ENCODE assay signal across 8 cellular contexts in genomic region chr11:46348986-46349401, GRCh38. TPM values are rescaled to one million over a fixed set of nuclear protein-coding genes. Genes with fewer than 3 reads are reported as not detected.
A peak's percentile ranks its signal among the peaks of the same experiment; 100 is the strongest.
DNase-seq lines count a peak whose midpoint lies in the region; ATAC-seq and TF ChIP-seq lines count a peak whose summit lies in the region.

No MANE protein-coding gene starts in this region.

- H4K20me1 ChIP-seq in PC-9 (ENCODE audit: insufficient read depth) (peaks cover 18% of the 10 kb centered on the region), neural cell (ENCODE audit: insufficient read depth) (no peaks in the 10 kb centered on the region)

- CTCF ChIA-PET in PC-9 (lab: Charles Lee) = interaction anchor here (1.0 kb wide), 1 partner anchor 33 kb away, joined by 6 read pairs; the partner anchor contains the start of gene MDK

- H2AFZ ChIP-seq in PC-9 (no peak overlapping the region), neural cell (ENCODE audit: low read depth, low read length) (no peak overlapping the region)

- peak overlapping the region; percentile 90 for H3K4me2 ChIP-seq in PC-9
- no peak overlapping the region for H3K4me2 ChIP-seq in neural cell (ENCODE audit: low read length)

- H3K27ac ChIP-seq in PC-9 (no peak overlapping the region), angular gyrus (ENCODE audit: low read depth, low read length) (peak overlapping the region; percentile 57), neural cell (ENCODE audit: low read length) (no peak overlapping the region)

- DNase-seq in GM06990 (ENCODE audit: extremely low read depth, insufficient read length) (no peak), PC-9 (no peak), SK-N-DZ (ENCODE audit: low spot score) (no peak)

- H3F3A ChIP-seq in PC-9 (ENCODE audit: insufficient read depth, low read depth) (no peaks in the 10 kb centered on the region; the same call in 1 of the 2 replicates), neural cell (ENCODE audit: insufficient read depth, low read length, poor library complexity, severe bottlenecking) (no peaks in the 10 kb centered on the region)

- H3K79me2 ChIP-seq in PC-9 (ENCODE audit: low read depth) (peaks cover 55% of the 10 kb centered on the region), neural cell (replicated peaks; ENCODE audit: insufficient read depth, low read length) (peaks cover 19% of the 10 kb centered on the region)

- intact Hi-C loops in PC-9 (cut with micrococcal nuclease; ENCODE audit: unreplicated experiment) = loop anchor here (10.0 kb wide), 1 partner anchor 224 kb away; the partner anchor contains the start of gene PHF21A

- H3K9me3 ChIP-seq in PC-9 (ENCODE audit: insufficient read depth, low read depth) (no peaks in the 10 kb centered on the region), neural cell (ENCODE audit: low read length) (no peaks in the 10 kb centered on the region)

- H3K36me3 ChIP-seq in GM06990 (ENCODE audit: control insufficient read depth, insufficient read depth, low read length) (peaks cover 1% of the 10 kb centered on the region), PC-9 (ENCODE audit: low read depth) (0 out of 2 replicates have a peak, but pooled peaks cover 3% of the 10 kb centered on the region), neural cell (ENCODE audit: insufficient read depth, low read length) (no peaks in the 10 kb centered on the region)

- POLR2A ChIA-PET in PC-9 (lab: Charles Lee; ENCODE audit: unreplicated experiment) = no interaction called here

- H3K4me3 ChIP-seq in GM06990 (replicated peaks; ENCODE audit: low read depth, low read length) (peak overlapping the region; percentile 98), PC-9 (no peak overlapping the region; the same call in 1 of the 2 replicates), neural cell (ENCODE audit: low read length) (peak overlapping the region; percentile 91)

- ATAC-seq in GM18870 (IDR thresholded peaks at IDR 0.05; ENCODE audit: unreplicated experiment) (no peak), HG02938 (IDR thresholded peaks at IDR 0.05; ENCODE audit: unreplicated experiment) (no peak), GM18517 (IDR thresholded peaks at IDR 0.05; ENCODE audit: unreplicated experiment) (no peak)

- no peak for TF ChIP-seq RAD21 in neural cell (conservative IDR thresholded peaks at IDR 0.05)

- H3K9me2 ChIP-seq in PC-9 (ENCODE audit: insufficient read depth) = no peaks in the 10 kb centered on the region
- no peaks in the 10 kb centered on the region for H3K9me2 ChIP-seq in neural cell (ENCODE audit: insufficient read depth, low read length)

- peaks cover 24% of the 10 kb centered on the region for H3K4me1 ChIP-seq in PC-9 (replicated peaks; ENCODE audit: insufficient read depth)

- TF ChIP-seq CTCF in GM06990 (IDR thresholded peaks at IDR 0.05; ENCODE audit: insufficient read depth, low read length, poor library complexity, severe bottlenecking) = no peak
- no peak for TF ChIP-seq CTCF in PC-9 (conservative IDR thresholded peaks at IDR 0.05)
- TF ChIP-seq CTCF in neural cell (IDR thresholded peaks at IDR 0.05; ENCODE audit: poor library complexity, severe bottlenecking) = no peak

- no peak overlapping the region for H3K9ac ChIP-seq in neural cell (ENCODE audit: low read length)

- H3K27me3 ChIP-seq in GM06990 (replicated peaks; ENCODE audit: control insufficient read depth, insufficient read depth, low read length) (no peaks in the 10 kb centered on the region), PC-9 (ENCODE audit: insufficient read depth, low read depth) (no peaks in the 10 kb centered on the region), neural cell (ENCODE audit: insufficient read depth, low read depth, low read length) (no peaks in the 10 kb centered on the region)

- BruUV-seq in PC-9 (replicated peaks; lab: Mats Ljungman, UMichigan) = no TSS peak

- no peak for TF ChIP-seq EP300 in neural cell (conservative IDR thresholded peaks at IDR 0.05; ENCODE audit: poor library complexity, severe bottlenecking)

TF ChIP-seq in neural cell, 6 proteins besides CTCF, POLR2A, EP300 and RAD21:
- TF ChIP-seq TAF1 (IDR thresholded peaks at IDR 0.05; ENCODE audit: low read depth) (no peak), EZH2 (IDR thresholded peaks at IDR 0.05; ENCODE audit: borderline replicate concordance, insufficient read depth, low read length, poor library complexity, severe bottlenecking) (no peak), POLR2AphosphoS5 (IDR thresholded peaks at IDR 0.05) (no peak), MXI1 (conservative IDR thresholded peaks at IDR 0.05; ENCODE audit: poor library complexity, severe bottlenecking) (no peak), REST (IDR thresholded peaks at IDR 0.05; ENCODE audit: borderline replicate concordance) (no peak), SMC3 (conservative IDR thresholded peaks at IDR 0.05; ENCODE audit: poor library complexity) (no peak)

RNA-seq across cellular contexts. Expression of gene DGKZ, which starts 1.7 kb away (rescaled TPM):
- total RNA-seq in PC-9 (2021) = 49.3 and 67.5 TPM in 2 replicates
- 55.7 and 91.0 TPM in 2 replicates for polyA plus RNA-seq in neural cell
- 62.5 and 66.7 TPM in 2 replicates for polyA minus RNA-seq in neural cell
- polyA plus RNA-seq in SK-N-DZ (2014; cell fraction: cytosol; rRNA removed) = 54.5 and 58.7 TPM in 2 replicates
- polyA plus RNA-seq in SK-N-DZ (2014; cell fraction: nucleus; rRNA removed) = 148 and 162 TPM in 2 replicates

RNA-seq across cellular contexts. Expression of gene MDK, which starts 32.5 kb away (rescaled TPM):
- total RNA-seq in PC-9 (2021) = 399 and 464 TPM in 2 replicates
- 90.3 and 120 TPM in 2 replicates for polyA plus RNA-seq in neural cell
- polyA minus RNA-seq in neural cell = 34.3 and 38.1 TPM in 2 replicates
- 2,839 and 3,450 TPM in 2 replicates for polyA plus RNA-seq in SK-N-DZ (2014; cell fraction: cytosol; rRNA removed)
- 2,101 and 2,397 TPM in 2 replicates for polyA plus RNA-seq in SK-N-DZ (2014; cell fraction: nucleus; rRNA removed)

RNA-seq across cellular contexts. Expression of gene CHRM4, which starts 42.6 kb away (rescaled TPM):
- 0.31 TPM in 1 of 2 replicates, not detected in the other for total RNA-seq in PC-9 (2021)
- polyA plus RNA-seq in neural cell = 8.2 and 11.6 TPM in 2 replicates
- polyA minus RNA-seq in neural cell = 18.4 and 24.1 TPM in 2 replicates
- polyA plus RNA-seq in SK-N-DZ (2014; cell fraction: cytosol; rRNA removed) = 2.3 and 4.6 TPM in 2 replicates
- 1.6 and 2.3 TPM in 2 replicates for polyA plus RNA-seq in SK-N-DZ (2014; cell fraction: nucleus; rRNA removed)
